ENCODE assay signal across 14 cellular contexts in the genomic region with DNA sequence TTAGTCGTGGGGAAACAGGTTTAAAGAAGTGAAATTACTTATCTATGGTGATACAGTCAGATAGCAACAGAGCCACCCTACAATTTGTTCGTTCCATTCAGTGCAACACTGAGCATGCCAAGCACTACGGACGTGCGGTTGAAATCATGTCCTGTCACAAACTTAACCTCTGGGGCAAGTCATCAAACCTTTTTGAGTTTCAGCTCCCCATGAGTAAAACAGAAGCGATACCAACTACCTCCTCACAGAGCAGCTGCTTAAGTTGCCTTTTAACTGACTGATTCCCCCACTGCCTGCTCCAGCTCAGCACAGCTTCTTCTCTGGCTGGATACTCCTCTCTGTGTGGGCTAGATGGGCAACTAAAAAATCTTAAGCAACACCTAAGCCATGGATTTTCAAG. TPM values are rescaled to one million over a fixed set of nuclear protein-coding genes. Genes with fewer than 3 reads are reported as not detected.
DNase-seq lines count a peak whose midpoint lies in the region; ATAC-seq and TF ChIP-seq lines count a peak whose summit lies in the region.
"Had no signal": no experiment of that assay in that cellular context is flagged by ENCODE, and none has a peak within 500 bp of the region (broad histone marks: within the 10 kb centered on the region; RNA-seq: fewer than 3 reads in every experiment).

No MANE protein-coding gene starts in this region.

- peak; percentile 25 for DNase-seq in activated CD4-positive, alpha-beta T cell treated with anti-CD3 and anti-CD28 coated beads for 36 hours
- no peak for DNase-seq in activated CD4-positive, alpha-beta T cell treated with anti-CD3 and anti-CD28 coated beads, Interleukin-2, amount 10 ng/mL, durations not matched to agents 7 days and 5 days
- no peak for DNase-seq in trophoblast cell
- DNase-seq in retina: no peak
- DNase-seq in Calu3: no peak
- no peak for DNase-seq in osteoblast (ENCODE audit: insufficient read length, low spot score, missing footprints)
- DNase-seq: activated CD8-positive, alpha-beta memory T cell treated with anti-CD3 and anti-CD28 coated beads, Interleukin-2, amount 50 U/mL, for 48 hours; NCI-H510A treated with DMSO at 0.1 percent for 48 hours had no signal

- no peak overlapping the region for H2BK5ac ChIP-seq in trophoblast cell (ENCODE audit: low read depth, low read length, poor library complexity)

- no peaks in the 10 kb centered on the region for H3K36me3 Mint-ChIP-seq in activated CD4-positive, alpha-beta T cell treated with anti-CD3 and anti-CD28 coated beads for 36 hours (ENCODE audit: low read depth)
- H3K36me3 Mint-ChIP-seq in activated CD4-positive, alpha-beta T cell treated with anti-CD3 and anti-CD28 coated beads, Interleukin-2, amount 10 ng/mL, durations not matched to agents 7 days and 5 days (ENCODE audit: low read depth): no peaks in the 10 kb centered on the region
- H3K36me3 Mint-ChIP-seq in Calu3 (ENCODE audit: insufficient read depth, unreplicated experiment): no peaks in the 10 kb centered on the region
- H3K36me3 Mint-ChIP-seq: IgD-negative memory B cell had no signal

- H3K4me2 ChIP-seq in trophoblast cell (ENCODE audit: low read length): no peak overlapping the region
- no peak overlapping the region for H3K4me2 ChIP-seq in osteoblast (ENCODE audit: insufficient read depth, low read length)

- H3K4me3 Mint-ChIP-seq in activated CD4-positive, alpha-beta T cell treated with anti-CD3 and anti-CD28 coated beads for 36 hours: no peak overlapping the region
- no peak overlapping the region for H3K4me3 Mint-ChIP-seq in activated CD4-positive, alpha-beta T cell treated with anti-CD3 and anti-CD28 coated beads, Interleukin-2, amount 10 ng/mL, durations not matched to agents 7 days and 5 days
- no peak overlapping the region for H3K4me3 Mint-ChIP-seq in Calu3 (ENCODE audit: low read depth, unreplicated experiment)
- H3K4me3 Mint-ChIP-seq: IgD-negative memory B cell had no signal

- H3K4me3 ChIP-seq in trophoblast cell (ENCODE audit: low read depth, low read length) (no peak overlapping the region), osteoblast (ENCODE audit: insufficient read depth, low read length) (no peak overlapping the region)
- H3K4me3 ChIP-seq: cardiac muscle cell, thoracic aorta had no signal

- H3K9me3 Mint-ChIP-seq in activated CD4-positive, alpha-beta T cell treated with anti-CD3 and anti-CD28 coated beads for 36 hours (ENCODE audit: low read depth): no peaks in the 10 kb centered on the region
- no peaks in the 10 kb centered on the region for H3K9me3 Mint-ChIP-seq in activated CD4-positive, alpha-beta T cell treated with anti-CD3 and anti-CD28 coated beads, Interleukin-2, amount 10 ng/mL, durations not matched to agents 7 days and 5 days
- H3K9me3 Mint-ChIP-seq in Calu3 (ENCODE audit: low read depth, unreplicated experiment): no peaks in the 10 kb centered on the region
- H3K9me3 Mint-ChIP-seq: IgD-negative memory B cell had no signal

- H3K79me2 ChIP-seq in trophoblast cell (ENCODE audit: control insufficient read depth, insufficient read depth, low read length, poor library complexity) (no peaks in the 10 kb centered on the region), osteoblast (ENCODE audit: insufficient read depth, low read length) (no peaks in the 10 kb centered on the region)

- H3K4ac ChIP-seq in trophoblast cell (ENCODE audit: low read depth, low read length): no peak overlapping the region

- H3K18ac ChIP-seq in trophoblast cell (ENCODE audit: low read length): no peak overlapping the region

- no CpG with 5 or more reads among the region's 6 CpGs for WGBS in trophoblast cell (ENCODE audit: extremely low coverage, insufficient coverage, insufficient read length)

- POLR2A ChIA-PET in activated CD4-positive, alpha-beta T cell treated with anti-CD3 and anti-CD28 coated beads for 36 hours (lab: Charles Lee): no interaction called here
- POLR2A ChIA-PET in activated CD4-positive, alpha-beta T cell treated with anti-CD3 and anti-CD28 coated beads, Interleukin-2, amount 10 ng/mL, durations not matched to agents 7 days and 5 days (lab: Charles Lee): no interaction called here

- no peak overlapping the region for H2BK12ac ChIP-seq in trophoblast cell (ENCODE audit: low read length)

- peak overlapping the region; percentile 25 for H3K27ac Mint-ChIP-seq in activated CD4-positive, alpha-beta T cell treated with anti-CD3 and anti-CD28 coated beads for 36 hours
- H3K27ac Mint-ChIP-seq in activated CD4-positive, alpha-beta T cell treated with anti-CD3 and anti-CD28 coated beads, Interleukin-2, amount 10 ng/mL, durations not matched to agents 7 days and 5 days: no peak overlapping the region
- H3K27ac Mint-ChIP-seq in Calu3 (ENCODE audit: unreplicated experiment): no peak overlapping the region

- no peak overlapping the region for H3K14ac ChIP-seq in trophoblast cell (ENCODE audit: low read length)

- H4K20me1 ChIP-seq in osteoblast (ENCODE audit: insufficient read depth, low read length): no peaks in the 10 kb centered on the region

- H3K23ac ChIP-seq in trophoblast cell (ENCODE audit: low read length): no peak overlapping the region

- H3K79me1 ChIP-seq in trophoblast cell (ENCODE audit: low read length): no peaks in the 10 kb centered on the region

- peaks cover 27% of the 10 kb centered on the region for H3K4me1 Mint-ChIP-seq in activated CD4-positive, alpha-beta T cell treated with anti-CD3 and anti-CD28 coated beads for 36 hours
- H3K4me1 Mint-ChIP-seq in activated CD4-positive, alpha-beta T cell treated with anti-CD3 and anti-CD28 coated beads, Interleukin-2, amount 10 ng/mL, durations not matched to agents 7 days and 5 days: peaks cover 11% of the 10 kb centered on the region
- no peaks in the 10 kb centered on the region for H3K4me1 Mint-ChIP-seq in Calu3 (ENCODE audit: low read depth, unreplicated experiment)

- no peaks in the 10 kb centered on the region for H3K9me3 ChIP-seq in trophoblast cell (ENCODE audit: insufficient read depth, low read depth, low read length)
- H3K9me3 ChIP-seq in osteoblast (ENCODE audit: low read depth, low read length): no peaks in the 10 kb centered on the region
- H3K9me3 ChIP-seq: thoracic aorta had no signal

- peak overlapping the region; percentile 10 for H4K8ac ChIP-seq in trophoblast cell (ENCODE audit: low read depth, low read length)

- intact Hi-C loops in activated CD4-positive, alpha-beta T cell treated with anti-CD3 and anti-CD28 coated beads for 36 hours (cut with DNase I, micrococcal nuclease): loop anchor here in 1 of 2 experiments (2.0 kb wide), 2 partner anchors 35 to 775 kb away; a partner anchor contains a TSS
- intact Hi-C loops in Calu3 (cut with micrococcal nuclease; ENCODE audit: unreplicated experiment): loop anchor here (5.0 kb wide), 1 partner anchor 776 kb away; no protein-coding TSS in a partner anchor

- H3K9ac ChIP-seq in trophoblast cell (ENCODE audit: low read length): no peak overlapping the region

- H3K27me3 ChIP-seq in trophoblast cell (ENCODE audit: insufficient read depth, low read length) (no peaks in the 10 kb centered on the region), osteoblast (ENCODE audit: insufficient read depth, low read length) (peaks cover 6% of the 10 kb centered on the region)
- H3K27me3 ChIP-seq: cardiac muscle cell had no signal

- CTCF ChIA-PET in activated CD4-positive, alpha-beta T cell treated with anti-CD3 and anti-CD28 coated beads for 36 hours (lab: Charles Lee): no interaction called here
- CTCF ChIA-PET in activated CD4-positive, alpha-beta T cell treated with anti-CD3 and anti-CD28 coated beads, Interleukin-2, amount 10 ng/mL, durations not matched to agents 7 days and 5 days (lab: Charles Lee): interaction anchor here (1.3 kb wide), 1 partner anchor 9 kb away, joined by 3 read pairs; no protein-coding TSS in a partner anchor
- CTCF ChIA-PET in Calu3 (lab: Charles Lee): no interaction called here

- H4K91ac ChIP-seq in trophoblast cell (ENCODE audit: low read depth, low read length): no peak overlapping the region

- H2AK5ac ChIP-seq in trophoblast cell (ENCODE audit: low read length): no peak overlapping the region

- TF ChIP-seq CTCF in Calu3 (IDR thresholded peaks at IDR 0.05; ENCODE audit: unreplicated experiment) (no peak), osteoblast (IDR thresholded peaks at IDR 0.05; ENCODE audit: extremely low read depth, low read depth, low read length) (no peak)

- no peak overlapping the region for H2AFZ ChIP-seq in trophoblast cell (ENCODE audit: insufficient read depth, low read length, poor library complexity)
- no peak overlapping the region for H2AFZ ChIP-seq in osteoblast (ENCODE audit: low read length)

- ATAC-seq in activated CD4-positive, alpha-beta T cell treated with anti-CD3 and anti-CD28 coated beads for 36 hours: peak; percentile 71
- ATAC-seq in GM21717 (IDR thresholded peaks at IDR 0.05; ENCODE audit: unreplicated experiment) (peak; percentile 74), HG03135 (IDR thresholded peaks at IDR 0.05; ENCODE audit: unreplicated experiment) (peak; percentile 89)

- H2BK120ac ChIP-seq in trophoblast cell (ENCODE audit: insufficient read depth, low read length, poor library complexity): no peak overlapping the region

- no peaks in the 10 kb centered on the region for H3K4me1 ChIP-seq in trophoblast cell (ENCODE audit: control insufficient read depth in 1 of 2, insufficient read depth in 2 of 2, low read length in 2 of 2)
- H3K4me1 ChIP-seq in osteoblast (ENCODE audit: insufficient read depth, low read length): peaks cover under 1% of the 10 kb centered on the region

- H4K12ac ChIP-seq in trophoblast cell (ENCODE audit: low read depth, low read length): no peak overlapping the region

- H3K27ac ChIP-seq in trophoblast cell (ENCODE audit: low read depth, low read length): no peak overlapping the region
- H3K27ac ChIP-seq in osteoblast (ENCODE audit: low read depth, low read length): no peak overlapping the region
- H3K27ac ChIP-seq: cardiac muscle cell, thoracic aorta had no signal

- no peaks in the 10 kb centered on the region for H3K36me3 ChIP-seq in trophoblast cell (ENCODE audit: control insufficient read depth in 1 of 2, insufficient read depth in 2 of 2, low read length in 2 of 2)
- H3K36me3 ChIP-seq in osteoblast (ENCODE audit: insufficient read depth, low read length): no peaks in the 10 kb centered on the region
- H3K36me3 ChIP-seq: cardiac muscle cell, thoracic aorta had no signal

- no TSS peak for BruUV-seq in Calu3 (replicated peaks; lab: Mats Ljungman, UMichigan)

- H3K27me3 Mint-ChIP-seq in activated CD4-positive, alpha-beta T cell treated with anti-CD3 and anti-CD28 coated beads for 36 hours: no peaks in the 10 kb centered on the region
- no peaks in the 10 kb centered on the region for H3K27me3 Mint-ChIP-seq in activated CD4-positive, alpha-beta T cell treated with anti-CD3 and anti-CD28 coated beads, Interleukin-2, amount 10 ng/mL, durations not matched to agents 7 days and 5 days
- peaks cover 14% of the 10 kb centered on the region for H3K27me3 Mint-ChIP-seq in Calu3 (ENCODE audit: unreplicated experiment)

RNA-seq across cellular contexts. Expression of a gene that starts 36.0 kb away (rescaled TPM):
- under 1 TPM; 0.14 to 0.23 TPM for total RNA-seq in activated CD4-positive, alpha-beta T cell treated with anti-CD3 and anti-CD28 coated beads for 36 hours
- total RNA-seq in activated CD4-positive, alpha-beta T cell treated with anti-CD3 and anti-CD28 coated beads, Interleukin-2, amount 10 ng/mL, durations not matched to agents 7 days and 5 days: under 1 TPM; 0.23 to 0.30 TPM
- 0.11 and 0.18 TPM in 2 replicates for polyA plus RNA-seq in trophoblast cell (2013)
- total RNA-seq in Calu3 (2022) (not detected in 2 replicates), osteoblast (not detected in 2 replicates)
- total RNA-seq: A172 had no signal
